ENCODE assay signal across 8 cellular contexts in genomic region chr6:125790403-125791150, GRCh38. TPM values are rescaled to one million over a fixed set of nuclear protein-coding genes. Genes with fewer than 3 reads are reported as not detected.
DNase-seq lines count a peak whose midpoint lies in the region; ATAC-seq, FAIRE-seq and TF ChIP-seq lines count a peak whose summit lies in the region.

Gene NCOA7 (plus strand): TSS chr6:125790960. CDS start chr6:125815355, 24,395 bp downstream.

- peak within 1 kb of the TSS; percentile 67 for H3K4me3 ChIP-seq in astrocyte of the spinal cord (ENCODE audit: low read depth, low read length)

- peak; percentile 75 for FAIRE-seq in GM12891 (lab: Jason Lieb, UNC)
- FAIRE-seq in GM19239 (lab: Jason Lieb, UNC) = no peak

- in situ Hi-C loops in astrocyte of the spinal cord (cut with HindIII; ENCODE audit: low sequenced_read_pairs) = no loop called here

- TF ChIP-seq CTCF in astrocyte of the spinal cord (IDR thresholded peaks at IDR 0.05; ENCODE audit: low read depth, low read length) = no peak

- DNase-seq in GM12891 (ENCODE audit: insufficient read length, low spot score) (peak; percentile 64), NAMALWA (ENCODE audit: low spot score) (peak; percentile 73), T-helper 9 cell (peak; percentile 67), astrocyte of the spinal cord (ENCODE audit: low read depth, low spot score) (peak; percentile 70), hypothalamus (lab: John Stamatoyannopoulos, UW) (peak; percentile 36 to 91 (median 79)), sciatic nerve (ENCODE audit: low spot score) (peak; percentile 90), GM19239 (ENCODE audit: insufficient read length, low spot score) (no peak)

- intact Hi-C loops in sciatic nerve (cut with DNase I) = no loop called here

- ATAC-seq in HG02571 (IDR thresholded peaks at IDR 0.05; ENCODE audit: unreplicated experiment) (peak; percentile 78), sciatic nerve (peak; percentile 86)

- 0 out of 2 replicates have a peak, but pooled peaks have one; percentile 18 for TF ChIP-seq POLR2A in GM12891 (IDR thresholded peaks at IDR 0.05; ENCODE audit: low read depth, low read length)

TF ChIP-seq in GM12891, 5 proteins besides CTCF, POLR2A, EP300 and RAD21:
- TF ChIP-seq SPI1 (IDR thresholded peaks at IDR 0.05; ENCODE audit: low read depth, low read length) (no peak), POLR2AphosphoS5 (IDR thresholded peaks at IDR 0.05; ENCODE audit: low read depth, low read length) (peak; percentile 65; the same call in 1 of the 2 replicates), TAF1 (IDR thresholded peaks at IDR 0.05; ENCODE audit: low read depth, low read length) (no peak), PAX5 (IDR thresholded peaks at IDR 0.05; ENCODE audit: insufficient read depth, low read length, severe bottlenecking) (no peak), POU2F2 (IDR thresholded peaks at IDR 0.05; ENCODE audit: low read depth, low read length) (no peak)

RNA-seq across cellular contexts. Expression of gene NCOA7, which starts in this region (rescaled TPM):
- polyA plus RNA-seq in GM12891 (2012; ENCODE audit: low read depth, missing spikeins) = 25.1 TPM
- 69.0 TPM for total RNA-seq in sciatic nerve
